In genomic region chr1:53672785-53673184, GRCh38 we compare ENCODE assay signal across 22 cellular contexts.
"Had no signal": no experiment of that assay in that cellular context is flagged by ENCODE, and none has a peak within 500 bp of the region (broad histone marks: within the 10 kb centered on the region; RNA-seq: fewer than 3 reads in every experiment).

No MANE protein-coding gene starts in this region.

- H3K4me1 ChIP-seq: SJCRH30 had no signal

- H3K27ac ChIP-seq: KMS-11, SJCRH30 had no signal

- H3K9ac ChIP-seq: KMS-11 had no signal

- H3K4me3 ChIP-seq: SJCRH30 had no signal

- H3K36me3 ChIP-seq: SJCRH30 had no signal

- H3K4me2 ChIP-seq: KMS-11 had no signal

- ATAC-seq: HepG2, SK-N-SH treated with all-trans-retinoic acid at 6 μM for 48 hours had no signal

- DNase-seq: IMR-90, Kasumi-1, MM.1S, NCI-H1105, NCI-H1417 treated with DMSO at 0.1 percent for 48 hours, NCI-H146, NCI-H2029, NCI-H2081 treated with DMSO at 0.1 percent for 48 hours, NCI-H2171, NCI-H226, NCI-H446, NCI-H510A, NCI-H524 treated with DMSO at 0.1 percent for 48 hours, NCI-H69, NCI-H774, RPMI8226, SHP77 treated with DMSO at 0.1 percent for 48 hours, SJCRH30 had no signal

- FAIRE-seq: HepG2, RCC 7860 had no signal

- H3K9me3 ChIP-seq: SJCRH30 had no signal
